In genomic region chr5:170747851-170748250, GRCh38 we compare ENCODE assay signal across 9 cellular contexts. TPM values are rescaled to one million over a fixed set of nuclear protein-coding genes. Genes with fewer than 3 reads are reported as not detected.
DNase-seq lines count a peak whose midpoint lies in the region; TF ChIP-seq lines count a peak whose summit lies in the region.
"Had no signal": no experiment of that assay in that cellular context is flagged by ENCODE, and none has a peak within 500 bp of the region (broad histone marks: within the 10 kb centered on the region; RNA-seq: fewer than 3 reads in every experiment).

No MANE protein-coding gene starts in this region.

- no peak overlapping the region for H3K4me3 ChIP-seq in GM12875 (ENCODE audit: low read depth, low read length)
- no peak overlapping the region for H3K4me3 ChIP-seq in foreskin fibroblast (ENCODE audit: low read depth in 1 of 2, low read length in 2 of 2)
- H3K4me3 ChIP-seq in retinal pigment epithelial cell (ENCODE audit: low read length) = no peak overlapping the region
- H3K4me3 ChIP-seq: lung had no signal

- peak; percentile 23; the same call in 1 of the 2 replicates for TF ChIP-seq CTCF in GM12875 (IDR thresholded peaks at IDR 0.05; ENCODE audit: borderline replicate concordance, insufficient read depth, low read depth, low read length)
- peak; percentile 48 for TF ChIP-seq CTCF in foreskin fibroblast (IDR thresholded peaks at IDR 0.05; ENCODE audit: low read depth, low read length)
- TF ChIP-seq CTCF in retinal pigment epithelial cell (conservative IDR thresholded peaks at IDR 0.05; ENCODE audit: low read depth, low read length) = peak; percentile 61

- DNase-seq in SK-N-DZ (ENCODE audit: low spot score) = peak; percentile 45
- DNase-seq in foreskin fibroblast = peak in 1 of 2 donors; percentile 14
- no peak for DNase-seq in retinal pigment epithelial cell (ENCODE audit: low read depth)
- no peak for DNase-seq in NCI-H2196 (lab: John Stamatoyannopoulos, UW; ENCODE audit: unreplicated experiment)
- DNase-seq in LoVo (ENCODE audit: low spot score) = no peak
- no peak for DNase-seq in NCI-H1092 (lab: John Stamatoyannopoulos, UW)
- DNase-seq: Karpas-422 had no signal

RNA-seq across cellular contexts. Expression of gene GABRP, which starts 35.7 kb away (rescaled TPM):
- polyA plus RNA-seq in SK-N-DZ (2014; cell fraction: cytosol; rRNA removed) = 0.81 TPM in 1 of 2 replicates, not detected in the other
- not detected in 2 replicates for polyA plus RNA-seq in SK-N-DZ (2014; cell fraction: nucleus; rRNA removed)
